In the genomic region with DNA sequence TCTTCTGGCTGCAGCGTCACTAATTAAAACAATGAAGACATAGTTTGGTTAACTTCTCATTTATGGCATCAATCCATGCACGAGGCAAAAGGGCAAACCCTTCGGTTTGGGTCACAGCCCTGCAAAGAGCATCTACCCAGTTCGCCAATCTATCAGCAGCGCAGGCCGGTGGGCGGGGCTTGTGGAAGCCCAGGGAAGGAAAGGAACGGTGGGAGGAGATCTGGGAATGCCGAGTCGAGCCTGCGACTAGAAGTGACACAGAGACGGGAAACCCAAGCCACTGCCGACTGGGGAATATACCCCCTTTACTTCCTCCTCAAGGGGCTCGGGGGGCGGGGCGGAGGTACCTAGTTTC, we compare ENCODE assay signal across 8 cellular contexts. TPM values are rescaled to one million over a fixed set of nuclear protein-coding genes. Genes with fewer than 3 reads are reported as not detected.
DNase-seq lines count a peak whose midpoint lies in the region; ATAC-seq and TF ChIP-seq lines count a peak whose summit lies in the region.

No MANE protein-coding gene starts in this region.

- H3K4me1 ChIP-seq in HUES64 (ENCODE audit: insufficient read depth, low read length) (peaks cover 35% of the 10 kb centered on the region), thyroid gland (peaks cover 4 to 16% of the 10 kb centered on the region in 2 donors)

- TF ChIP-seq CTCF in glutamatergic neuron (IDR thresholded peaks at IDR 0.05; ENCODE audit: partially characterized antibody, unreplicated experiment) (no peak), thyroid gland (IDR thresholded peaks at IDR 0.05) (no peak)

- no peak for TF ChIP-seq POLR2A in thyroid gland (IDR thresholded peaks at IDR 0.05)

- H3K4me3 ChIP-seq in HUES64 (ENCODE audit: low read length) (peak overlapping the region; percentile 87), thyroid gland (replicated peaks in 1 of 3) (peak overlapping the region; percentile 50 to 74 (median 52))

- DNase-seq in DMS153 treated with DMSO at 0.1 percent for 48 hours (lab: John Stamatoyannopoulos, UW; ENCODE audit: unreplicated experiment) (peak; percentile 64), OCI-M1 (lab: John Stamatoyannopoulos, UW) (peak; percentile 76), glutamatergic neuron (peak; percentile 93), nucleus accumbens (lab: John Stamatoyannopoulos, UW) (peak; percentile 29 to 92 (median 75)), thyroid gland (peak; percentile 93 to 95)
- peak; percentile 65 for DNase-seq in activated naive CD4-positive, alpha-beta T cell treated with anti-CD3 and anti-CD28 coated beads, Interleukin-2, amount 50 U/mL, for 16 hours

- H3K9me3 ChIP-seq in HUES64 (ENCODE audit: insufficient read depth, low read depth, low read length): no peaks in the 10 kb centered on the region
- H3K9me3 ChIP-seq in thyroid gland: no peaks in the 10 kb centered on the region

- H3K36me3 ChIP-seq in HUES64 (ENCODE audit: insufficient read depth, low read length) (no peaks in the 10 kb centered on the region), thyroid gland (no peaks in the 10 kb centered on the region)

- peak overlapping the region; percentile 88 for H3K4me3 Mint-ChIP-seq in glutamatergic neuron (ENCODE audit: unreplicated experiment)

- peak; percentile 31 for ATAC-seq in GM21529 (IDR thresholded peaks at IDR 0.05; ENCODE audit: unreplicated experiment)

- H3K27ac Mint-ChIP-seq in glutamatergic neuron (ENCODE audit: unreplicated experiment): peak overlapping the region; percentile 59

- intact Hi-C loops in thyroid gland (cut with DNase I): no loop called here

- H3K27me3 Mint-ChIP-seq in glutamatergic neuron (ENCODE audit: unreplicated experiment): peaks cover 5% of the 10 kb centered on the region

- peak overlapping the region; percentile 91 for H3K9ac ChIP-seq in HUES64 (ENCODE audit: low read depth, low read length)

- no peaks in the 10 kb centered on the region for H3K27me3 ChIP-seq in HUES64 (ENCODE audit: insufficient read depth, low read length)
- H3K27me3 ChIP-seq in thyroid gland: no peaks in the 10 kb centered on the region

- H3K4me1 Mint-ChIP-seq in glutamatergic neuron (ENCODE audit: low read depth, unreplicated experiment): peaks cover 2% of the 10 kb centered on the region

- no peaks in the 10 kb centered on the region for H3K36me3 Mint-ChIP-seq in glutamatergic neuron (ENCODE audit: unreplicated experiment)

- H3K27ac ChIP-seq in HUES64 (ENCODE audit: low read depth, low read length) (peak overlapping the region; percentile 88), thyroid gland (peak overlapping the region; percentile 71 to 94 (median 91))

- WGBS in HUES64: under 1% methylated on average over 16 of the region's 16 CpGs
- WGBS in thyroid gland, 2 donors: 1% methylated on average over 9 to 10 of the region's 16 CpGs

- H3K9me3 Mint-ChIP-seq in glutamatergic neuron (ENCODE audit: unreplicated experiment): peaks cover 7% of the 10 kb centered on the region

RNA-seq across cellular contexts. Expression of a gene that starts 0.5 kb away (rescaled TPM):
- 3.8 TPM for polyA plus RNA-seq in HUES64 (2013, experiment 1 of 2)
- 5.0 TPM for polyA plus RNA-seq in HUES64 (2013, experiment 2 of 2)
- total RNA-seq in glutamatergic neuron (ENCODE audit: unreplicated experiment) (3.4 TPM), thyroid gland (10 to 100 TPM; 11.9 to 20.0 (median 18.6) TPM)

Comparison
In these comparisons a context has a peak if more than half of its experiments do, and no peak if none do; other contexts are left out.
1. Peak in every context shown above with its lines: DNase-seq, ATAC-seq, H3K4me3 ChIP-seq and H3K27ac ChIP-seq.